In the genomic region with DNA sequence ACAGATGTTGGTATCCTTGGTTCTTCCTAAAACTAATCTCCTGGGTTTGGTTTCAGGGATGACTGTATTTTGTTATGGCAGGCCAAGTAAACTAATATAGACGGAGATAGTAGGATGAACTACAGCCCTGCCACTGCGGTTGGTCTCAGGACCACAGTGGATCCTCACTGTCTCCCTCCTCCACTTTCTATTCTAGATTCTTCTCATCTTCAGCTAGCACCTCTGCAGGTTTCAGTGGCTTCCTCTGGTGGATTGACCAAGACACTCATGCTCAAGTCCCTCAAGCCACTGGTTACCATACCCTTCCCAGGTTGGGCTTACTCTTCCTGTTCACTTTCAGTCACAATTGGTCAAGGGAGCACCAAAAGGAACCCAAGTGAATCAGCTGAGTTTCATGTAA, we compare ENCODE assay signal across 33 cellular contexts.
"Had no signal": no experiment of that assay in that cellular context is flagged by ENCODE, and none has a peak within 500 bp of the region (broad histone marks: within the 10 kb centered on the region; RNA-seq: fewer than 3 reads in every experiment).

No MANE protein-coding gene starts in this region.

- H3K9me3 ChIP-seq: MG63 had no signal

- DNase-seq: Karpas-422, Kasumi-1, MG63, MM.1S, NCI-H1048, NCI-H1092, NCI-H1092 treated with DMSO at 0.1 percent for 48 hours, NCI-H1105, NCI-H1105 treated with DMSO at 0.1 percent for 48 hours, NCI-H1417, NCI-H1417 treated with DMSO at 0.1 percent for 48 hours, NCI-H1436, NCI-H1436 treated with DMSO at 0.1 percent for 48 hours, NCI-H146, NCI-H1694, NCI-H1694 treated with DMSO at 0.1 percent for 48 hours, NCI-H187, NCI-H187 treated with DMSO at 0.1 percent for 48 hours, NCI-H1930, NCI-H2029, NCI-H2029 treated with DMSO at 0.1 percent for 48 hours, NCI-H2081, NCI-H2081 treated with DMSO at 0.1 percent for 48 hours, NCI-H2107, NCI-H2171, NCI-H2171 treated with DMSO at 0.1 percent for 48 hours, NCI-H2227 treated with DMSO at 0.1 percent for 48 hours, NCI-H226, NCI-H345, NCI-H446, NCI-H446 treated with DMSO at 0.1 percent for 48 hours, NCI-H510A, NCI-H510A treated with DMSO at 0.1 percent for 48 hours had no signal

- H3K36me3 ChIP-seq: MG63 had no signal

- H3K4me3 ChIP-seq: MG63 had no signal
